In the genomic region with DNA sequence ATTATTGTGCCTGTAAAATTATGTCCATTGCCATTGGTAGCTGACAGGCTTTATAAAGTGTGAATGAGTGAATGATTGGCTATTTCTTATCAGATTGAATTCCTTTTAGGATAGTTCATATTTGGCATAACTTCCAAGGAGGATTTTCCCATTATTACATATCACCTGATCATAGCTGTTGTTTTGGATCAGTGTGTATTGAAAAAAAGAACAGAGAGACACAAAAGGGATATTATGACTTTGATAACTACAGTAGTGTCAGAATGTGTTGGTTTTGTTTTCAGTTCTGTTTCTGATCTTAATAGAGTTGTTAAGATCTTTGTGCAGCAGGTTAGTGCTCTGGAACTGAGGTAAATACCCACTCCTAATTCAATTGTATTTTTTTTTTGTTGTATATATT, we compare ENCODE assay signal across 9 cellular contexts.
A peak's percentile ranks its signal among the peaks of the same experiment; 100 is the strongest.
DNase-seq lines count a peak whose midpoint lies in the region; ATAC-seq and TF ChIP-seq lines count a peak whose summit lies in the region.
"Had no signal": no experiment of that assay in that cellular context is flagged by ENCODE, and none has a peak within 500 bp of the region (broad histone marks: within the 10 kb centered on the region; RNA-seq: fewer than 3 reads in every experiment).

No MANE protein-coding gene starts in this region.

- ATAC-seq in GM18873 (IDR thresholded peaks at IDR 0.05; ENCODE audit: low FRiP score, unreplicated experiment) (peak; percentile 69), GM21737 (IDR thresholded peaks at IDR 0.05; ENCODE audit: unreplicated experiment) (peak; percentile 57), HG03558 (IDR thresholded peaks at IDR 0.05; ENCODE audit: extremely low read depth, unreplicated experiment) (peak; percentile 83), gastrocnemius medialis (no peak), heart left ventricle (no peak)
- ATAC-seq: mucosa of descending colon had no signal

- H3K4me3 ChIP-seq in gastrocnemius medialis: no peak overlapping the region
- no peak overlapping the region for H3K4me3 ChIP-seq in heart left ventricle
- H3K4me3 ChIP-seq: mucosa of descending colon had no signal

- DNase-seq in gastrocnemius medialis: no peak
- DNase-seq in stimulated activated naive CD4-positive, alpha-beta T cell treated with Interleukin-2 at 50 U/mL for 16 hours (lab: John Stamatoyannopoulos, UW): no peak
- no peak for DNase-seq in heart left ventricle
- DNase-seq in amniotic stem cell (lab: John Stamatoyannopoulos, UW): no peak
- DNase-seq: mucosa of descending colon, NCI-H2171 had no signal

- no peak for TF ChIP-seq POLR2A in gastrocnemius medialis (IDR thresholded peaks at IDR 0.05)
- no peak for TF ChIP-seq POLR2A in heart left ventricle (IDR thresholded peaks at IDR 0.05)

- H3K4me1 ChIP-seq in gastrocnemius medialis (peaks cover 0 to 39% of the 10 kb centered on the region in 2 donors), heart left ventricle (peaks cover 10 to 49% (median 29%) of the 10 kb centered on the region in 12 donors)

- H3K27me3 ChIP-seq in gastrocnemius medialis (no peaks in the 10 kb centered on the region), heart left ventricle (no peaks in the 10 kb centered on the region)

- H3K36me3 ChIP-seq in gastrocnemius medialis (no peaks in the 10 kb centered on the region), heart left ventricle (peaks cover 0 to 4% (median 0%) of the 10 kb centered on the region in 9 donors)

- H3K27ac ChIP-seq in gastrocnemius medialis (peak overlapping the region; percentile 51 to 73 (median 64)), heart left ventricle (peak overlapping the region in 6 of 12 donors; percentile 55 to 77 (median 68))

- intact Hi-C loops in gastrocnemius medialis (cut with DNase I; ENCODE audit: low total_unique reads): no loop called here
- intact Hi-C loops in heart left ventricle (cut with DNase I): loop anchor here in 1 of 10 donors (5.0 kb wide), 2 partner anchors 49 to 104 kb away; partner anchors contain the start of gene LRCH1

- in situ Hi-C loops in gastrocnemius medialis (cut with MboI; ENCODE audit: low sequenced_read_pairs in 4 of 4): no loop called here

- no peaks in the 10 kb centered on the region for H3K9me3 ChIP-seq in gastrocnemius medialis
- H3K9me3 ChIP-seq in heart left ventricle: no peaks in the 10 kb centered on the region
- H3K9me3 ChIP-seq: mucosa of descending colon had no signal

- TF ChIP-seq CTCF in gastrocnemius medialis (IDR thresholded peaks at IDR 0.05 in 4 of 5, conservative IDR thresholded peaks at IDR 0.05 in 1 of 5): no peak
- TF ChIP-seq CTCF in heart left ventricle (IDR thresholded peaks at IDR 0.05): no peak

Comparison
In these comparisons a context has a peak if more than half of its experiments do, and no peak if none do; other contexts are left out.
1. ATAC-seq: peak in GM18873 (single experiment), GM21737 (single experiment) and HG03558 (single experiment); none in gastrocnemius medialis (0 of 2) and heart left ventricle (0 of 4).